Comparison of ENCODE assay signal across 8 cellular contexts in genomic region chr11:65204646-65205601, GRCh38. TPM values are rescaled to one million over a fixed set of nuclear protein-coding genes. Genes with fewer than 3 reads are reported as not detected.
DNase-seq lines count a peak whose midpoint lies in the region; ATAC-seq and TF ChIP-seq lines count a peak whose summit lies in the region.

No MANE protein-coding gene starts in this region.

- peak; percentile 37 for DNase-seq in NK-92 treated with Interleukin-12 subunit alpha and Interleukin-12 subunit beta, amount 100 ng/mL, for 24 hours (lab: John Stamatoyannopoulos, UW)
- DNase-seq in NK-92 (lab: John Stamatoyannopoulos, UW; ENCODE audit: unreplicated experiment) (no peak), NCI-H2196 (lab: John Stamatoyannopoulos, UW; ENCODE audit: unreplicated experiment) (peak; percentile 61), activated T-cell treated with anti-CD3 and anti-CD28 coated beads for 4 hours (peak; percentile 34), fibroblast of the aortic adventitia (ENCODE audit: low read depth) (peak; percentile 15), nucleus accumbens (lab: John Stamatoyannopoulos, UW) (peak in 32 of 56 donors; percentile 15 to 83 (median 54)), middle frontal gyrus (ENCODE audit: extremely low spot score, low spot score) (no peak)

- peak; percentile 84 for TF ChIP-seq CTCF in fibroblast of the aortic adventitia (IDR thresholded peaks at IDR 0.05; ENCODE audit: insufficient read depth, low read length)

- no peak overlapping the region for H3K4me3 ChIP-seq in fibroblast of the aortic adventitia (ENCODE audit: low read depth, low read length)

- no peak for ATAC-seq in HG02678 (IDR thresholded peaks at IDR 0.05; ENCODE audit: unreplicated experiment)

RNA-seq across cellular contexts. Expression of gene CAPN1, which starts 23.2 kb away (rescaled TPM):
- total RNA-seq in fibroblast of the aortic adventitia (ENCODE audit: low replicate concordance), result 43.2 and 164 TPM in 2 replicates

RNA-seq across cellular contexts. Expression of gene SPDYC, which starts 34.9 kb away (rescaled TPM):
- total RNA-seq in fibroblast of the aortic adventitia (ENCODE audit: low replicate concordance), result not detected in 2 replicates

RNA-seq across cellular contexts. Expression of gene POLA2, which starts 56.8 kb away (rescaled TPM):
- total RNA-seq in fibroblast of the aortic adventitia (ENCODE audit: low replicate concordance), result 8.7 and 32.4 TPM in 2 replicates

Comparison
In these comparisons a context has a peak if more than half of its experiments do, and no peak if none do; other contexts are left out.
1. DNase-seq: peak in NK-92 treated with Interleukin-12 subunit alpha and Interleukin-12 subunit beta, amount 100 ng/mL, for 24 hours (single experiment), NCI-H2196 (single experiment), activated T-cell treated with anti-CD3 and anti-CD28 coated beads for 4 hours (single experiment), fibroblast of the aortic adventitia (single experiment) and nucleus accumbens (32 of 56); none in NK-92 (single experiment) and middle frontal gyrus (single experiment).